In the genomic region with DNA sequence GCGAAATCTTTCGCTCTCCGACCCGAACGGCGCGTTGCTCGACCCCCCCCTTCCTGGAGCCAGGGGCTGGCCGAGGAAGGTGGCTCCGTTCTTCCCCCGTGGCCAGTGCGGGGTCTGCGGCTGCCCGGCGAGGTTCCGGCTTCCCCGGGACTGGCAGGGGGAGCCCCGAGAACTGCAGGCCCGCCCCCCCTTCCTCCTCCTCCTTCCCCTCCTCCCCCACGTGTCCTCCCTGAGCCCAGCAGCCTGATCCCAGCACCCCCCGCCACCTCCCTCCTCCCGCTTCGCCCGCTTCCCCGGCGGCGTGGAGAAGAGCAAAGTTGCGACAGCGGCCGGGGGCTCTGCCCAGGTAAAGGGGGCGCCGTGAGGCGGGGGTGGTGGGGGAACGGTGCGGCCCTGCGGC, we compare ENCODE assay signal across 8 cellular contexts. TPM values are rescaled to one million over a fixed set of nuclear protein-coding genes. Genes with fewer than 3 reads are reported as not detected.
DNase-seq lines count a peak whose midpoint lies in the region; ATAC-seq, FAIRE-seq and TF ChIP-seq lines count a peak whose summit lies in the region.

No MANE protein-coding gene starts in this region.

- CTCF ChIA-PET in GM12878 (lab: Yijun Ruan, JAX), result interaction anchor here (0.8 kb wide), 1 partner anchor 22 kb away, joined by 3 read pairs; no protein-coding TSS in a partner anchor

- H4K91ac ChIP-seq in mesenchymal stem cell (ENCODE audit: low read length), result no peak overlapping the region

- in situ Hi-C loops in GM12878 (cut with MboI), result no loop called here

- H2BK15ac ChIP-seq in mesenchymal stem cell (ENCODE audit: low read depth, poor library complexity, severe bottlenecking), result no peak overlapping the region

- no peaks in the 10 kb centered on the region for H3K27me3 ChIP-seq in GM12878 (replicated peaks in 1 of 2; ENCODE audit: control insufficient read depth in 2 of 2, insufficient read depth in 2 of 2, low read length in 1 of 2)
- H3K27me3 ChIP-seq in mesenchymal stem cell (ENCODE audit: control insufficient read depth in 1 of 2, insufficient read depth in 1 of 2, low read length in 2 of 2), result peaks cover 0 to 14% of the 10 kb centered on the region in 2 experiments

- ATAC-seq in GM12878, result peak; percentile 17
- ATAC-seq in HG02840 (IDR thresholded peaks at IDR 0.05; ENCODE audit: low FRiP score, unreplicated experiment), result no peak

- H3K9me3 ChIP-seq in GM12878 (replicated peaks; ENCODE audit: control insufficient read depth, insufficient read depth, low read length) (no peaks in the 10 kb centered on the region; the same call in 2 of the 3 replicates), mesenchymal stem cell (ENCODE audit: control insufficient read depth, low read length) (no peaks in the 10 kb centered on the region)

- H3K4me1 ChIP-seq in GM12878 (ENCODE audit: control insufficient read depth, insufficient read depth, low read length), result peaks cover 5% of the 10 kb centered on the region; the same call in 1 of the 2 replicates
- H3K4me1 ChIP-seq in mesenchymal stem cell (ENCODE audit: control insufficient read depth, insufficient read depth, low read depth, low read length), result peaks cover 2% of the 10 kb centered on the region

- FAIRE-seq in GM12878 (lab: Jason Lieb, UNC), result no peak

- no peaks in the 10 kb centered on the region for H4K20me1 ChIP-seq in GM12878 (ENCODE audit: control insufficient read depth, insufficient read depth)

- H3K36me3 ChIP-seq in GM12878 (ENCODE audit: control insufficient read depth in 2 of 2, insufficient read depth in 2 of 2, low read length in 1 of 2) (no peaks in the 10 kb centered on the region), mesenchymal stem cell (ENCODE audit: control insufficient read depth in 1 of 2, insufficient read depth in 2 of 2, low read depth in 1 of 2, low read length in 2 of 2) (no peaks in the 10 kb centered on the region)

- no peak for TF ChIP-seq RAD21 in GM12878 (IDR thresholded peaks at IDR 0.05; ENCODE audit: insufficient read depth, low read depth, low read length)

- peaks cover 1% of the 10 kb centered on the region for H3K79me1 ChIP-seq in mesenchymal stem cell (replicated peaks; ENCODE audit: low read length, poor library complexity, severe bottlenecking)

- peak overlapping the region in 1 of 2 experiments; percentile 93 for H3K18ac ChIP-seq in mesenchymal stem cell (ENCODE audit: low read depth in 1 of 2, low read length in 2 of 2)

- H3K14ac ChIP-seq in mesenchymal stem cell (ENCODE audit: low read length in 2 of 2), result no peak overlapping the region

- H2AK5ac ChIP-seq in mesenchymal stem cell (ENCODE audit: low read length, severe bottlenecking), result no peak overlapping the region

- no peak overlapping the region for H2BK5ac ChIP-seq in mesenchymal stem cell (ENCODE audit: low read depth, low read length, poor library complexity, severe bottlenecking)

- no TSS peak for BruUV-seq in GM12878 (replicated peaks; lab: Mats Ljungman, UMichigan)

- no peak overlapping the region for H3K9ac ChIP-seq in GM12878 (ENCODE audit: control insufficient read depth, insufficient read depth, low read length)
- no peak overlapping the region for H3K9ac ChIP-seq in mesenchymal stem cell (ENCODE audit: low read length)

- POLR2A ChIA-PET in GM12878 (lab: Charles Lee), result no interaction called here

- H2BK120ac ChIP-seq in mesenchymal stem cell (ENCODE audit: low read depth, low read length), result no peak overlapping the region

- SMC1A ChIA-PET in GM12878 (lab: Charles Lee; ENCODE audit: uncharacterized antibody, unreplicated experiment), result no interaction called here

- H3K4ac ChIP-seq in mesenchymal stem cell (ENCODE audit: low read depth in 1 of 2, low read length in 2 of 2), result no peak overlapping the region

- no peak for TF ChIP-seq EP300 in GM12878 (IDR thresholded peaks at IDR 0.05; ENCODE audit: borderline replicate concordance in 1 of 2, control insufficient read depth in 1 of 2, low read depth in 2 of 2, low read length in 2 of 2)

- H2BK12ac ChIP-seq in mesenchymal stem cell (ENCODE audit: low read length in 2 of 2), result no peak overlapping the region

- no peak for TF ChIP-seq POLR2A in GM12878 (IDR thresholded peaks at IDR 0.05; ENCODE audit: low read depth, low read length)

- H3K23ac ChIP-seq in mesenchymal stem cell (ENCODE audit: low read length in 2 of 2), result no peak overlapping the region

- RAD21 ChIA-PET in GM12878 (lab: Charles Lee; ENCODE audit: unreplicated experiment), result no interaction called here

- no peak overlapping the region for H2AFZ ChIP-seq in GM12878 (ENCODE audit: control insufficient read depth, low read depth, low read length)
- H2AFZ ChIP-seq in mesenchymal stem cell (ENCODE audit: low read depth, low read length), result peak overlapping the region; percentile 27

- DNase-seq in stimulated activated CD4-positive, alpha-beta T cell treated with anti-CD3 and anti-CD28 coated beads, Interleukin-4, amount 100 ng/mL, for 24 hours, result peak; percentile 18
- DNase-seq in stimulated activated CD4-positive, alpha-beta T cell treated with anti-CD3 and anti-CD28 coated beads, Interleukin-1b, Interleukin-23, amount 100 ng/mL, for 48 hours, result no peak
- no peak for DNase-seq in GM12878 (ENCODE audit: low read depth, low spot score)
- no peak for DNase-seq in mesenchymal stem cell
- DNase-seq in NCI-H748 (lab: John Stamatoyannopoulos, UW; ENCODE audit: unreplicated experiment), result no peak
- DNase-seq in NCI-H345 treated with DMSO at 0.1 percent for 48 hours (lab: John Stamatoyannopoulos, UW; ENCODE audit: unreplicated experiment), result no peak
- DNase-seq in NCI-H1048 (lab: John Stamatoyannopoulos, UW), result no peak

- H3K27ac ChIP-seq in GM12878 (ENCODE audit: control insufficient read depth, insufficient read depth) (no peak overlapping the region), mesenchymal stem cell (ENCODE audit: low read length, poor library complexity, severe bottlenecking) (no peak overlapping the region)

- H3K4me3 ChIP-seq in GM12878 (no peak overlapping the region), mesenchymal stem cell (ENCODE audit: insufficient read depth in 1 of 2, low read depth in 1 of 2, low read length in 2 of 2) (peak overlapping the region in 1 of 2 experiments; percentile 64)

- H3K4me2 ChIP-seq in GM12878 (ENCODE audit: control insufficient read depth, insufficient read depth) (peak overlapping the region; percentile 42; the same call in 1 of the 2 replicates), mesenchymal stem cell (ENCODE audit: low read length, poor library complexity, severe bottlenecking) (peak overlapping the region; percentile 93)

- H3K79me2 ChIP-seq in GM12878 (ENCODE audit: control insufficient read depth, insufficient read depth, low read length), result no peaks in the 10 kb centered on the region

- intact Hi-C loops in GM12878 (cut with micrococcal nuclease; ENCODE audit: unreplicated experiment), result no loop called here

- TF ChIP-seq CTCF in GM12878 (IDR thresholded peaks at IDR 0.05 in 2 of 3, conservative IDR thresholded peaks at IDR 0.05 in 1 of 3; ENCODE audit: control insufficient read depth in 2 of 3, extremely low read depth in 1 of 3, insufficient read depth in 1 of 3, low read depth in 3 of 3, low read length in 3 of 3), result no peak

- H4K8ac ChIP-seq in mesenchymal stem cell (ENCODE audit: low read length), result no peak overlapping the region

- WGBS in GM12878 (ENCODE audit: insufficient coverage, insufficient replicate concordance, low lambda C conversion rate, missing lambda C conversion rate), result 35% methylated on average over 22 of the region's 36 CpGs
- WGBS in mesenchymal stem cell, result no CpG with 5 or more reads among the region's 36 CpGs

TF ChIP-seq in GM12878, 131 proteins besides CTCF, POLR2A, EP300 and RAD21 (continues in another document):
- no peak for TF ChIP-seq FOXK2 (IDR thresholded peaks at IDR 0.05)
- TF ChIP-seq MEF2B (IDR thresholded peaks at IDR 0.05; ENCODE audit: partially characterized antibody, poor library complexity, severe bottlenecking), result no peak
- TF ChIP-seq ZBED1 (IDR thresholded peaks at IDR 0.05; ENCODE audit: borderline replicate concordance), result no peak
- TF ChIP-seq GABPA (IDR thresholded peaks at IDR 0.05; ENCODE audit: low read depth), result no peak
- no peak for TF ChIP-seq SPI1 (IDR thresholded peaks at IDR 0.05; ENCODE audit: borderline replicate concordance, insufficient read depth, low read depth, low read length)
- no peak for TF ChIP-seq NR2C1 (IDR thresholded peaks at IDR 0.05)
- TF ChIP-seq, protein P1, sequence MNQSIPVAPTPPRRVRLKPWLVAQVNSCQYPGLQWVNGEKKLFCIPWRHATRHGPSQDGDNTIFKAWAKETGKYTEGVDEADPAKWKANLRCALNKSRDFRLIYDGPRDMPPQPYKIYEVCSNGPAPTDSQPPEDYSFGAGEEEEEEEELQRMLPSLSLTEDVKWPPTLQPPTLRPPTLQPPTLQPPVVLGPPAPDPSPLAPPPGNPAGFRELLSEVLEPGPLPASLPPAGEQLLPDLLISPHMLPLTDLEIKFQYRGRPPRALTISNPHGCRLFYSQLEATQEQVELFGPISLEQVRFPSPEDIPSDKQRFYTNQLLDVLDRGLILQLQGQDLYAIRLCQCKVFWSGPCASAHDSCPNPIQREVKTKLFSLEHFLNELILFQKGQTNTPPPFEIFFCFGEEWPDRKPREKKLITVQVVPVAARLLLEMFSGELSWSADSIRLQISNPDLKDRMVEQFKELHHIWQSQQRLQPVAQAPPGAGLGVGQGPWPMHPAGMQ (IDR thresholded peaks at IDR 0.05; ENCODE audit: borderline replicate concordance), result no peak
- no peak for TF ChIP-seq BRCA1 (IDR thresholded peaks at IDR 0.05; ENCODE audit: low read depth, low read length)
- no peak for TF ChIP-seq YBX1 (IDR thresholded peaks at IDR 0.05)
- no peak for TF ChIP-seq KLF5 (IDR thresholded peaks at IDR 0.05; ENCODE audit: partially characterized antibody)

RNA-seq across cellular contexts. Expression of gene BCORL1, which starts 2.4 kb away (rescaled TPM):
- total RNA-seq in GM12878 (2013; cell fraction: nucleolus; rRNA removed), result 4.6 and 5.5 TPM in 2 replicates
- 0.51 and 0.76 TPM in 2 replicates for total RNA-seq in GM12878 (2014; rRNA removed)
- total RNA-seq in GM12878 (2014; rRNA removed; fragmentation: Illumina TruSeq; extraction: Trizol), result 0.63 and 0.64 TPM in 2 replicates
- total RNA-seq in GM12878 (2021), result 6.1 and 7.2 TPM in 2 replicates
- 0.55 TPM for polyA plus RNA-seq in GM12878 (2011; ENCODE audit: low read depth)
- 0.14 and 0.27 TPM in 2 replicates for polyA plus RNA-seq in GM12878 (2011; rRNA removed)
- polyA plus RNA-seq in GM12878 (2011; cell fraction: cytosol; rRNA removed), result 0.33 and 0.63 TPM in 2 replicates
- 1.5 and 1.6 TPM in 2 replicates for polyA plus RNA-seq in GM12878 (2011; cell fraction: nucleus; rRNA removed)
- 1.9 and 2.3 TPM in 2 replicates for polyA plus RNA-seq in GM12878 (2012)
- polyA plus RNA-seq in GM12878 (2014; fragmentation: Illumina TruSeq; extraction: Trizol), result 2.3 and 2.9 TPM in 2 replicates
- under 1 TPM; 0.16 to 0.22 TPM for polyA plus RNA-seq in GM12878 (2014; fragmentation: Nextera tagmentation; extraction: Ambion mirVana)
- 1.3 and 1.6 TPM in 2 replicates for polyA plus RNA-seq in GM12878 (2014; rRNA removed)
- 1 to 10 TPM; 1.4 to 1.7 TPM for polyA plus RNA-seq in GM12878 (2016; fragmentation: Nextera tagmentation; extraction: Ambion mirVana)
- polyA minus RNA-seq in GM12878 (2011; rRNA and poly(A)+ RNA removed), result 0.51 and 1.1 TPM in 2 replicates
- polyA minus RNA-seq in GM12878 (2011; cell fraction: cytosol; rRNA and poly(A)+ RNA removed), result 1.0 and 1.6 TPM in 2 replicates
- polyA minus RNA-seq in GM12878 (2011; cell fraction: nucleus; rRNA and poly(A)+ RNA removed), result 0.85 and 1.4 TPM in 2 replicates
- 6.8 TPM for polyA plus RNA-seq in mesenchymal stem cell (2013, experiment 1 of 2)
- polyA plus RNA-seq in mesenchymal stem cell (2013, experiment 2 of 2), result 6.1 TPM
